ENCODE assay signal across 9 cellular contexts in genomic region chr3:42229942-42230688, GRCh38. TPM values are rescaled to one million over a fixed set of nuclear protein-coding genes. Genes with fewer than 3 reads are reported as not detected.
A peak's percentile ranks its signal among the peaks of the same experiment; 100 is the strongest.
DNase-seq lines count a peak whose midpoint lies in the region; ATAC-seq lines count a peak whose summit lies in the region.
"Had no signal": no experiment of that assay in that cellular context is flagged by ENCODE, and none has a peak within 500 bp of the region (broad histone marks: within the 10 kb centered on the region; RNA-seq: fewer than 3 reads in every experiment).

No MANE protein-coding gene starts in this region.

- H3K9me2 ChIP-seq in GM23248 (ENCODE audit: insufficient read depth) = no peaks in the 10 kb centered on the region

- no peak overlapping the region for H3K27ac ChIP-seq in GM23248
- H3K27ac ChIP-seq: HL-60 had no signal

- peak overlapping the region; percentile 69 for H3K4me3 ChIP-seq in GM23248

- H3K79me2 ChIP-seq in GM23248 (ENCODE audit: insufficient read depth) = no peaks in the 10 kb centered on the region

- no peaks in the 10 kb centered on the region for H3K27me3 ChIP-seq in GM23248 (replicated peaks; ENCODE audit: insufficient read depth)

- peak overlapping the region; percentile 85 for H3K4me2 ChIP-seq in GM23248 (ENCODE audit: unreplicated experiment)

- no peak for ATAC-seq in HG03571 (IDR thresholded peaks at IDR 0.05; ENCODE audit: unreplicated experiment)
- no peak for ATAC-seq in GM19328 (IDR thresholded peaks at IDR 0.05; ENCODE audit: unreplicated experiment)

- no peaks in the 10 kb centered on the region for H3K36me3 ChIP-seq in GM23248 (ENCODE audit: low read depth)

- peak overlapping the region; percentile 81 for H2AFZ ChIP-seq in GM23248

- peaks cover 8% of the 10 kb centered on the region; the same call in 1 of the 2 replicates for H3F3A ChIP-seq in GM23248 (ENCODE audit: insufficient read depth)

- H3K9me3 ChIP-seq in GM23248 (ENCODE audit: low read depth) = no peaks in the 10 kb centered on the region

- no peaks in the 10 kb centered on the region for H3K4me1 ChIP-seq in GM23248 (ENCODE audit: insufficient read depth)

- in situ Hi-C loops in GM23248 (cut with MboI) = loop anchor here (10.0 kb wide), 1 partner anchor 315 kb away; no protein-coding TSS in a partner anchor

- 7 to 10% methylated on average over 13 to 14 of the region's 14 CpGs for WGBS in GM23248 (ENCODE audit: low coverage in 1 of 2, low lambda C conversion rate in 2 of 2, missing lambda C conversion rate in 2 of 2), 2 experiments

- peak; percentile 75 for DNase-seq in AG08395 (ENCODE audit: low spot score)
- DNase-seq in GM23248 = peak; percentile 82
- peak; percentile 38 for DNase-seq in RPMI8226
- peak; percentile 57 for DNase-seq in fibroblast of gingiva (ENCODE audit: low read depth)
- peak; percentile 48 for DNase-seq in renal cortical epithelial cell (ENCODE audit: low read depth)
- DNase-seq in OCI-M2 (lab: John Stamatoyannopoulos, UW; ENCODE audit: unreplicated experiment) = no peak

- no peaks in the 10 kb centered on the region for H4K20me1 ChIP-seq in GM23248 (ENCODE audit: insufficient read depth)

- no peak overlapping the region for H3K9ac ChIP-seq in GM23248

RNA-seq across cellular contexts. Expression of gene CCK, which starts 35.9 kb away (rescaled TPM):
- total RNA-seq in GM23248 (2014; rRNA removed; shearing (Covaris generic)) = 0.97 TPM in 1 of 2 replicates, not detected in the other
- polyA plus RNA-seq in GM23248 (2016; fragmentation: Nextera tagmentation; extraction: Ambion mirVana) = 0.93 TPM in 1 of 2 replicates, not detected in the other
- total RNA-seq in renal cortical epithelial cell = 0.69 and 7.6 TPM in 2 replicates
